ENCODE assay signal across 25 cellular contexts in the genomic region with DNA sequence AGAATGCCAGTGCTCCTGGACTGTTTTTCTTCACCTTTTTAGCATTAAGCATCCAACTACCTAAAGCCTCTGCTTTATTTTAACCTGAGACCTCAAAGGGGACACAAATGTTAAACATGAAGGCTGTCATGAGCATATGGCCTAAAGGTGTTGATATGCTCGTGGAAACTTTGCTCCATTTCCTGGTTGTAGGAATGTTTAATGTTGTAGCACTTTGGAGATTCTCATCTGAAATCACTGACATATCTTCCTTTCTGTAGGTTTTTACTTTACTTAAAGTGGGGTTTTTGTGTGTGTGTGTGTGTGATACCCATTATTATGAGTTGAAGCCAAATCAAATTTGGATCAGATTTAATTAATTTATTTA. TPM values are rescaled to one million over a fixed set of nuclear protein-coding genes. Genes with fewer than 3 reads are reported as not detected.
A peak's percentile ranks its signal among the peaks of the same experiment; 100 is the strongest.
DNase-seq lines count a peak whose midpoint lies in the region; ATAC-seq and TF ChIP-seq lines count a peak whose summit lies in the region.
"Had no signal": no experiment of that assay in that cellular context is flagged by ENCODE, and none has a peak within 500 bp of the region (broad histone marks: within the 10 kb centered on the region; RNA-seq: fewer than 3 reads in every experiment).

No MANE protein-coding gene starts in this region.

- peak overlapping the region; percentile 12; the same call in 1 of the 2 replicates for H3K27ac ChIP-seq in ACC112 (ENCODE audit: low read depth, low read length)
- peak overlapping the region; percentile 35; the same call in 1 of the 2 replicates for H3K27ac ChIP-seq in SJSA1
- peak overlapping the region; percentile 40 to 85 (median 82) for H3K27ac ChIP-seq in gastroesophageal sphincter
- peak overlapping the region in 13 of 21 experiments; percentile 4 to 74 (median 57) for H3K27ac ChIP-seq in skin epidermis
- H3K27ac ChIP-seq: HL-60 had no signal

- no peaks in the 10 kb centered on the region for H3K9me3 ChIP-seq in SJSA1 (replicated peaks)
- no peaks in the 10 kb centered on the region for H3K9me3 ChIP-seq in gastroesophageal sphincter
- H3K9me3 ChIP-seq: pancreas had no signal

- no peak for ATAC-seq in gastroesophageal sphincter
- ATAC-seq: activated CD8-positive, alpha-beta memory T cell treated with anti-CD3 and anti-CD28 coated beads, Interleukin-2, amount 10 ng/mL, durations not matched to agents 7 days and 5 days; activated naive CD8-positive, alpha-beta T cell treated with anti-CD3 and anti-CD28 coated beads, Interleukin-2, amount 50 U/mL, for 24 hours; activated T-helper 17 cell treated with anti-CD3 and anti-CD28 coated beads, Interleukin-2, amount 50 U/mL, for 72 hours; naive thymus-derived CD4-positive, alpha-beta T cell had no signal

- no peak for DNase-seq in SJSA1 (ENCODE audit: low read depth in 1 of 2, low spot score in 2 of 2)
- DNase-seq in stimulated activated CD4-positive, alpha-beta T cell treated with anti-CD3 and anti-CD28 coated beads, Interleukin-12 subunit alpha, Interleukin-12 subunit beta, amount 100 ng/mL, for 4 hours = no peak
- DNase-seq in NCI-H526 (lab: John Stamatoyannopoulos, UW) = no peak
- no peak for DNase-seq in amniotic stem cell (lab: John Stamatoyannopoulos, UW)
- no peak for DNase-seq in NCI-H2107 treated with DMSO at 0.1 percent for 48 hours (lab: John Stamatoyannopoulos, UW; ENCODE audit: unreplicated experiment)
- DNase-seq: activated CD4-positive, alpha-beta T cell treated with anti-CD3 and anti-CD28 coated beads for 1 hour; activated CD8-positive, alpha-beta memory T cell treated with anti-CD3 and anti-CD28 coated beads, Interleukin-2, amount 10 ng/mL, durations not matched to agents 7 days and 5 days; activated naive CD8-positive, alpha-beta T cell treated with anti-CD3 and anti-CD28 coated beads, Interleukin-2, amount 50 U/mL, for 24 hours; CD4-positive, alpha-beta memory T cell; central memory CD4-positive, alpha-beta T cell; DMS53; effector CD4-positive, alpha-beta T cell; immature natural killer cell; mammary epithelial cell; naive thymus-derived CD4-positive, alpha-beta T cell; NCI-H187 treated with DMSO at 0.1 percent for 48 hours; NCI-H446 treated with DMSO at 0.1 percent for 48 hours; small intestine; stimulated activated CD4-positive, alpha-beta T cell treated with anti-CD3 and anti-CD28 coated beads, Interleukin-4, amount 100 ng/mL, for 24 hours had no signal

- H3K27me3 ChIP-seq in ACC112 (ENCODE audit: insufficient read depth, low read length) = no peaks in the 10 kb centered on the region
- no peaks in the 10 kb centered on the region for H3K27me3 ChIP-seq in SJSA1 (replicated peaks)
- H3K27me3 ChIP-seq in gastroesophageal sphincter = no peaks in the 10 kb centered on the region
- H3K27me3 ChIP-seq: pancreas had no signal

- WGBS in gastroesophageal sphincter (ENCODE audit: low coverage in 1 of 2), 2 donors = 15 to 25% methylated on average over 1 of the region's 1 CpG

- no peak overlapping the region; the same call in 1 of the 2 replicates for H3K4me3 ChIP-seq in ACC112 (ENCODE audit: low read depth, low read length)
- no peak overlapping the region for H3K4me3 ChIP-seq in SJSA1
- H3K4me3 ChIP-seq in gastroesophageal sphincter = no peak overlapping the region
- no peak overlapping the region for H3K4me3 ChIP-seq in skin epidermis
- H3K4me3 ChIP-seq: pancreas had no signal

- H3K36me3 ChIP-seq in ACC112 (ENCODE audit: insufficient read depth, low read length) (peaks cover 3% of the 10 kb centered on the region; the same call in 1 of the 2 replicates), SJSA1 (peaks cover 78% of the 10 kb centered on the region), gastroesophageal sphincter (peaks cover 0 to 69% of the 10 kb centered on the region in 2 donors)

- H3K4me1 ChIP-seq in ACC112 (ENCODE audit: control insufficient read depth, insufficient read depth, low read length, unreplicated experiment) (peaks cover 11% of the 10 kb centered on the region), SJSA1 (replicated peaks) (peaks cover 38% of the 10 kb centered on the region), gastroesophageal sphincter (peaks cover 0 to 50% (median 19%) of the 10 kb centered on the region in 3 donors)

- no peak overlapping the region for H2AFZ ChIP-seq in ACC112 (ENCODE audit: low read length, unreplicated experiment)

- H3K79me2 ChIP-seq in ACC112 (ENCODE audit: control insufficient read depth, insufficient read depth, low read length, unreplicated experiment) = no peaks in the 10 kb centered on the region

- TF ChIP-seq CTCF in gastroesophageal sphincter (IDR thresholded peaks at IDR 0.05) = no peak

- no peak for TF ChIP-seq POLR2A in gastroesophageal sphincter (IDR thresholded peaks at IDR 0.05)

- no peak for TF ChIP-seq EP300 in gastroesophageal sphincter (IDR thresholded peaks at IDR 0.05)

RNA-seq across cellular contexts. Expression of a gene that starts 37.0 kb away (rescaled TPM):
- total RNA-seq in SJSA1 (2014; rRNA removed; shearing (Covaris generic)) = 30.7 and 36.1 TPM in 2 replicates
- total RNA-seq in gastroesophageal sphincter = 100 to 1,000 TPM in 1 of 4 donors, 10 to 100 TPM in 3; 41.1 to 106 (median 60.0) TPM

Comparison
In these comparisons a context has a peak if more than half of its experiments do, and no peak if none do; other contexts are left out.
1. H3K27ac ChIP-seq: peak in every context shown above with its lines; median percentile 82 in gastroesophageal sphincter; 57 in skin epidermis; 35 in SJSA1; 12 in ACC112.